Comparison of ENCODE assay signal across 7 cellular contexts in the genomic region with DNA sequence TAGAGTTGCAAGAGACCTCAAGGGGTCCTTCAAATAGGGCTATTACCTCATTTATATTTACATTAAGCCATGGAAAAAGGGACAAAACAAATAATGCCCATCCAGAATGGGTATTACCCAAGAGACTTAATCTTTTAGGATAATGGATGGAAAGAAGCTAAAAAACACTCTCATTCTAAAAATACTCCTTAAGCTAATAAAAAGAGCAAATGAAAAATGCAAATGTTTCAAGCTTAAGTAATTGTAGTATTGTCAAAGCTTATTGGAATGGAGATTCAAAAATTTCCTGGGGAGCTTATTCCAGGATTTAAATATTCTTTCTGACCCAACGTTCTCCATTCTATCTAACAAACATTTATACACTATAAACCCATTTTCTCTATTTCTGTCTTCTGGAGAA.
"Had no signal": no experiment of that assay in that cellular context is flagged by ENCODE, and none has a peak within 500 bp of the region (broad histone marks: within the 10 kb centered on the region; RNA-seq: fewer than 3 reads in every experiment).

No MANE protein-coding gene starts in this region.

- H3K4me3 ChIP-seq: GM12878 had no signal

- DNase-seq: GDM1, GF-D8 had no signal

- FAIRE-seq: GM12878, GM12891, GM12892, GM18507, GM19239 had no signal

- ATAC-seq: GM12878 had no signal
